18 cellular contexts compared by ENCODE assay signal in the genomic region with DNA sequence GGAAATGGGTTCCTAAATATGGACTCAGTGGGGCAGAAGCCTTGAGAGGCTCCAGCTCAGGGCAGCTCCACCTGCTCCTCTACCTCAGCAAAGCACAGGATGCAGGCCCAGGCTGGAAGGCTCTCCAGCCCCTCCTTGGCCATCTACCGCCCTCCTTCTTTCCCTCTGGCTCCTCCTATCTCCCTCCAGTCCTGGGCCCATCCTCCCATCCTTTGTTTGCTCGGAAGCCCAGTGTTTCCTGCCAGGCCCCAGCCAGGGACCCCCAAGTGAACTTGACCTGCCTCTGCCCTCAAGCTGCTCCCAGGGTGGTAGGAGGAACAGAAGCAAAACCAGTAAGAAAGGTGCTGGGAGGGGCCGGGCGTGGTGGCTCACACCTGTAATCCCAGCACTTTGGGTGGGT. TPM values are rescaled to one million over a fixed set of nuclear protein-coding genes. Genes with fewer than 3 reads are reported as not detected.
DNase-seq lines count a peak whose midpoint lies in the region; ATAC-seq and TF ChIP-seq lines count a peak whose summit lies in the region.
"Had no signal": no experiment of that assay in that cellular context is flagged by ENCODE, and none has a peak within 500 bp of the region (broad histone marks: within the 10 kb centered on the region; RNA-seq: fewer than 3 reads in every experiment).

No MANE protein-coding gene starts in this region.

- H3K36me3 ChIP-seq in heart right ventricle (peaks cover 0 to 35% (median 7%) of the 10 kb centered on the region in 9 donors), Loucy (ENCODE audit: insufficient read depth, low read length) (peaks cover 40% of the 10 kb centered on the region)

- no peaks in the 10 kb centered on the region for H3K9me2 ChIP-seq in Loucy (replicated peaks; ENCODE audit: low read depth, low read length)

- ATAC-seq in heart right ventricle = peak in 2 of 8 donors; percentile 7 to 15
- no peak for ATAC-seq in Right ventricle myocardium superior (ENCODE audit: poor library complexity)
- ATAC-seq: pancreas had no signal

- no peak for DNase-seq in heart right ventricle
- DNase-seq in Right ventricle myocardium superior = no peak
- peak; percentile 30 for DNase-seq in retina
- no peak for DNase-seq in superior temporal gyrus (ENCODE audit: extremely low spot score)
- DNase-seq in lower leg skin (ENCODE audit: low spot score in 2 of 2) = no peak
- DNase-seq in glomerular visceral epithelial cell (ENCODE audit: extremely low spot score) = no peak
- DNase-seq: aorta; COR-L47; effector memory CD4-positive, alpha-beta T cell; mammary epithelial cell; NCI-H187; NCI-H226; pancreas; Peyer's patch; stomach had no signal

- peaks cover 83% of the 10 kb centered on the region for H3K79me2 ChIP-seq in Loucy (ENCODE audit: insufficient read depth, low read length)

- H3K9me3 ChIP-seq in heart right ventricle (no peaks in the 10 kb centered on the region), Loucy (ENCODE audit: insufficient read depth, low read depth, low read length) (no peaks in the 10 kb centered on the region)
- H3K9me3 ChIP-seq: pancreas, Peyer's patch, stomach had no signal

- no peaks in the 10 kb centered on the region for H3K27me3 Mint-ChIP-seq in dendritic cell treated with granulocyte-macrophage colony-stimulating factor and Interleukin-4, amounts not matched to agents 40 ng/mL and 50 ng/mL, for 4 days
- H3K27me3 Mint-ChIP-seq: type B pancreatic cell had no signal

- no peak for TF ChIP-seq CTCF in heart right ventricle (IDR thresholded peaks at IDR 0.05)
- TF ChIP-seq CTCF in Loucy (conservative IDR thresholded peaks at IDR 0.05; ENCODE audit: low read length) = no peak
- no peak for TF ChIP-seq CTCF in lower leg skin (IDR thresholded peaks at IDR 0.05)

- peak overlapping the region; percentile 23 for H3K27ac Mint-ChIP-seq in dendritic cell treated with granulocyte-macrophage colony-stimulating factor and Interleukin-4, amounts not matched to agents 40 ng/mL and 50 ng/mL, for 4 days
- H3K27ac Mint-ChIP-seq: type B pancreatic cell had no signal

- H3K4me1 ChIP-seq in heart right ventricle (peaks cover 10 to 74% (median 55%) of the 10 kb centered on the region in 9 donors), Loucy (ENCODE audit: insufficient read depth, low read length, poor library complexity, severe bottlenecking) (peaks cover 43% of the 10 kb centered on the region)
- H3K4me1 ChIP-seq: pancreas had no signal

- peak overlapping the region in 9 of 10 donors; percentile 6 to 76 (median 56) for H3K27ac ChIP-seq in heart right ventricle
- H3K27ac ChIP-seq: pancreas, Peyer's patch, stomach had no signal

- no peak overlapping the region for H2AFZ ChIP-seq in Loucy (ENCODE audit: low read length)

- H3K27me3 ChIP-seq in heart right ventricle (no peaks in the 10 kb centered on the region), Loucy (ENCODE audit: insufficient read depth, low read length, poor library complexity, severe bottlenecking) (no peaks in the 10 kb centered on the region)
- H3K27me3 ChIP-seq: pancreas, Peyer's patch, stomach had no signal

- H3K9ac ChIP-seq in Loucy (ENCODE audit: low read depth, low read length, poor library complexity, severe bottlenecking) = no peak overlapping the region

- peaks cover 58% of the 10 kb centered on the region for H4K20me1 ChIP-seq in Loucy (ENCODE audit: insufficient read depth, low read length, poor library complexity, severe bottlenecking)

- H3K36me3 Mint-ChIP-seq in dendritic cell treated with granulocyte-macrophage colony-stimulating factor and Interleukin-4, amounts not matched to agents 40 ng/mL and 50 ng/mL, for 4 days (ENCODE audit: low read depth) = peaks cover 97% of the 10 kb centered on the region

- intact Hi-C loops in heart right ventricle (cut with DNase I) (no loop called here), Right ventricle myocardium superior (cut with DNase I) (no loop called here), lower leg skin (cut with DNase I; ENCODE audit: low total_unique reads) (no loop called here)
- intact Hi-C loops in dendritic cell treated with granulocyte-macrophage colony-stimulating factor and Interleukin-4, amounts not matched to agents 40 ng/mL and 50 ng/mL, for 4 days (cut with micrococcal nuclease) = no loop called here

- peak overlapping the region; percentile 28 for H3K4me3 Mint-ChIP-seq in dendritic cell treated with granulocyte-macrophage colony-stimulating factor and Interleukin-4, amounts not matched to agents 40 ng/mL and 50 ng/mL, for 4 days
- H3K4me3 Mint-ChIP-seq: type B pancreatic cell had no signal

- 66 to 75% methylated on average over 4 of the region's 4 CpGs for WGBS in heart right ventricle, 2 donors
- 91 to 92% methylated on average over 4 of the region's 4 CpGs for WGBS in lower leg skin, 2 donors

- no peak for TF ChIP-seq POLR2A in lower leg skin (IDR thresholded peaks at IDR 0.05)

- peaks cover 8% of the 10 kb centered on the region; the same call in 1 of the 2 replicates for H3F3A ChIP-seq in Loucy (ENCODE audit: low read depth)

- H3K4me1 Mint-ChIP-seq in dendritic cell treated with granulocyte-macrophage colony-stimulating factor and Interleukin-4, amounts not matched to agents 40 ng/mL and 50 ng/mL, for 4 days (ENCODE audit: low read depth) = peaks cover 80% of the 10 kb centered on the region

- H3K9me3 Mint-ChIP-seq in dendritic cell treated with granulocyte-macrophage colony-stimulating factor and Interleukin-4, amounts not matched to agents 40 ng/mL and 50 ng/mL, for 4 days = no peaks in the 10 kb centered on the region
- H3K9me3 Mint-ChIP-seq: type B pancreatic cell had no signal

- H3K4me2 ChIP-seq in Loucy (ENCODE audit: low read depth, low read length, poor library complexity, severe bottlenecking) = peak overlapping the region; percentile 6

- H3K4me3 ChIP-seq in heart right ventricle (no peak overlapping the region), Loucy (ENCODE audit: low read length, poor library complexity, severe bottlenecking) (no peak overlapping the region), lower leg skin (ENCODE audit: low read depth, poor library complexity, severe bottlenecking) (no peak overlapping the region)
- H3K4me3 ChIP-seq: pancreas, Peyer's patch, stomach had no signal

RNA-seq across cellular contexts. Expression of gene MAPKAPK3, which starts 20.1 kb away (rescaled TPM):
- total RNA-seq in heart right ventricle (100 to 1,000 TPM; 278 to 496 (median 334) TPM), Right ventricle myocardium superior (430 TPM), lower leg skin (100 to 1,000 TPM in 2 of 4 donors, 10 to 100 TPM in 2; 65.2 to 128 (median 91.7) TPM)
- polyA plus RNA-seq in heart right ventricle = 100 to 1,000 TPM; 134 to 225 TPM

RNA-seq across cellular contexts. Expression of gene CISH, which starts 25.4 kb away (rescaled TPM):
- total RNA-seq in heart right ventricle = 100 to 1,000 TPM in 1 of 10 donors, 10 to 100 TPM in 6, 1 to 10 TPM in 3; 5.4 to 131 (median 24.0) TPM
- 10 to 100 TPM in 1 of 2 donors, 1 to 10 TPM in 1; 8.9 to 21.1 TPM for polyA plus RNA-seq in heart right ventricle
- total RNA-seq in Right ventricle myocardium superior = 8.0 TPM
- total RNA-seq in lower leg skin = 10 to 100 TPM; 10.4 to 14.5 (median 12.9) TPM

RNA-seq across cellular contexts. Expression of gene DOCK3, which starts 37.7 kb away (rescaled TPM):
- total RNA-seq in heart right ventricle = 1 to 10 TPM; 4.3 to 6.6 (median 4.7) TPM
- polyA plus RNA-seq in heart right ventricle = 1 to 10 TPM; 1.2 to 5.0 TPM
- total RNA-seq in Right ventricle myocardium superior = 3.6 TPM
- 1 to 10 TPM; 2.0 to 4.5 (median 3.0) TPM for total RNA-seq in lower leg skin
